ENCODE assay signal across 17 cellular contexts in genomic region chr7:51256916-51257315, GRCh38. TPM values are rescaled to one million over a fixed set of nuclear protein-coding genes. Genes with fewer than 3 reads are reported as not detected.
"Had no signal": no experiment of that assay in that cellular context is flagged by ENCODE, and none has a peak within 500 bp of the region (broad histone marks: within the 10 kb centered on the region; RNA-seq: fewer than 3 reads in every experiment).

No MANE protein-coding gene starts in this region.

- H3K27me3 ChIP-seq: heart left ventricle, stomach, thyroid gland, upper lobe of right lung had no signal

- H3K27me3 Mint-ChIP-seq: naive B cell; stimulated activated naive B cell treated with anti-CD40 and anti-IgM and Interleukin-4, amounts not matched to agents 10 μg/mL and 1 μg/mL and 100 μg/mL, for 72 hours had no signal

- H3K9me3 Mint-ChIP-seq: central memory CD8-positive, alpha-beta T cell; naive B cell; nephron; stimulated activated naive B cell treated with anti-CD40 and anti-IgM and Interleukin-4, amounts not matched to agents 10 μg/mL and 1 μg/mL and 100 μg/mL, for 72 hours had no signal

- H3K27ac Mint-ChIP-seq: naive B cell; stimulated activated naive B cell treated with anti-CD40 and anti-IgM and Interleukin-4, amounts not matched to agents 10 μg/mL and 1 μg/mL and 100 μg/mL, for 72 hours had no signal

- DNase-seq: effector CD4-positive, alpha-beta T cell; heart left ventricle; kidney glomerular epithelial cell; left ventricle myocardium superior; mesenchymal stem cell; naive B cell; stimulated activated CD4-positive, alpha-beta T cell treated with anti-CD3 and anti-CD28 coated beads, Interleukin-2, amount 100 ng/mL, for 24 hours; stimulated activated CD4-positive, alpha-beta T cell treated with anti-CD3 and anti-CD28 coated beads, Interleukin-4, amount 100 ng/mL, for 4 hours; stimulated activated naive B cell treated with anti-CD40 and anti-IgM and Interleukin-4, amounts not matched to agents 10 μg/mL and 1 μg/mL and 100 μg/mL, for 72 hours; stomach; thyroid gland; upper lobe of right lung had no signal

- H3K4me3 Mint-ChIP-seq: central memory CD8-positive, alpha-beta T cell; naive B cell; stimulated activated naive B cell treated with anti-CD40 and anti-IgM and Interleukin-4, amounts not matched to agents 10 μg/mL and 1 μg/mL and 100 μg/mL, for 72 hours had no signal

- H3K36me3 Mint-ChIP-seq: naive B cell; stimulated activated naive B cell treated with anti-CD40 and anti-IgM and Interleukin-4, amounts not matched to agents 10 μg/mL and 1 μg/mL and 100 μg/mL, for 72 hours had no signal

- H3K27ac ChIP-seq: stomach, thyroid gland, upper lobe of right lung had no signal

- H3K9me3 ChIP-seq: heart left ventricle, stomach, thyroid gland, upper lobe of right lung had no signal

- H3K4me1 Mint-ChIP-seq: central memory CD8-positive, alpha-beta T cell; naive B cell; stimulated activated naive B cell treated with anti-CD40 and anti-IgM and Interleukin-4, amounts not matched to agents 10 μg/mL and 1 μg/mL and 100 μg/mL, for 72 hours had no signal

- H3K4me3 ChIP-seq: heart left ventricle, lung, stomach, thyroid gland, upper lobe of right lung had no signal

- ATAC-seq: stimulated activated naive B cell treated with anti-CD40 and anti-IgM and Interleukin-4, amounts not matched to agents 10 μg/mL and 1 μg/mL and 100 μg/mL, for 72 hours had no signal

- H3K36me3 ChIP-seq: heart left ventricle, stomach, thyroid gland, upper lobe of right lung had no signal

- H3K4me1 ChIP-seq: upper lobe of right lung had no signal

RNA-seq across cellular contexts. Expression of gene COBL, which starts 59.7 kb away (rescaled TPM):
- total RNA-seq: glomerular endothelial cell, pulmonary artery endothelial cell had no signal
